In genomic region chr7:141700848-141701371, GRCh38 we compare ENCODE assay signal across 8 cellular contexts. TPM values are rescaled to one million over a fixed set of nuclear protein-coding genes. Genes with fewer than 3 reads are reported as not detected.
A peak's percentile ranks its signal among the peaks of the same experiment; 100 is the strongest.
DNase-seq lines count a peak whose midpoint lies in the region; ATAC-seq and TF ChIP-seq lines count a peak whose summit lies in the region.
"Had no signal": no experiment of that assay in that cellular context is flagged by ENCODE, and none has a peak within 500 bp of the region (broad histone marks: within the 10 kb centered on the region; RNA-seq: fewer than 3 reads in every experiment).

No MANE protein-coding gene starts in this region.

- H3K79me2 ChIP-seq in smooth muscle cell (ENCODE audit: low read depth), result peaks cover 3% of the 10 kb centered on the region

- H3K36me3 ChIP-seq in smooth muscle cell (ENCODE audit: low read depth), result no peaks in the 10 kb centered on the region

- peaks cover 2% of the 10 kb centered on the region for H3K36me3 Mint-ChIP-seq in activated naive CD8-positive, alpha-beta T cell treated with anti-CD3 and anti-CD28 coated beads, Interleukin-2, amount 50 U/mL, for 24 hours (ENCODE audit: low read depth)

- H3K27me3 Mint-ChIP-seq in activated naive CD8-positive, alpha-beta T cell treated with anti-CD3 and anti-CD28 coated beads, Interleukin-2, amount 50 U/mL, for 24 hours, result no peaks in the 10 kb centered on the region

- H3K9me3 Mint-ChIP-seq in activated naive CD8-positive, alpha-beta T cell treated with anti-CD3 and anti-CD28 coated beads, Interleukin-2, amount 50 U/mL, for 24 hours, result no peaks in the 10 kb centered on the region

- no peak for ATAC-seq in activated naive CD8-positive, alpha-beta T cell treated with anti-CD3 and anti-CD28 coated beads, Interleukin-2, amount 50 U/mL, for 24 hours

- H3K4me2 ChIP-seq in smooth muscle cell, result peak overlapping the region; percentile 96

- H3K27ac Mint-ChIP-seq in activated naive CD8-positive, alpha-beta T cell treated with anti-CD3 and anti-CD28 coated beads, Interleukin-2, amount 50 U/mL, for 24 hours, result peak overlapping the region; percentile 77

- 7% methylated on average over 20 of the region's 20 CpGs for WGBS in smooth muscle cell (ENCODE audit: low lambda C conversion rate)

- H3K4me1 Mint-ChIP-seq in activated naive CD8-positive, alpha-beta T cell treated with anti-CD3 and anti-CD28 coated beads, Interleukin-2, amount 50 U/mL, for 24 hours, result peaks cover 51% of the 10 kb centered on the region

- DNase-seq in GM13976 (ENCODE audit: low spot score), result peak; percentile 34
- DNase-seq in Kasumi-1 (lab: John Stamatoyannopoulos, UW), result peak; percentile 15 to 28
- peak; percentile 16 for DNase-seq in activated naive CD8-positive, alpha-beta T cell treated with anti-CD3 and anti-CD28 coated beads, Interleukin-2, amount 50 U/mL, for 24 hours
- DNase-seq in iPS-NIHi7 (ENCODE audit: extremely low spot score), result peak; percentile 26
- DNase-seq in smooth muscle cell (lab: John Stamatoyannopoulos, UW; ENCODE audit: unreplicated experiment), result no peak
- DNase-seq in OCI-M2 (lab: John Stamatoyannopoulos, UW; ENCODE audit: unreplicated experiment), result no peak
- DNase-seq in NCI-H1092 (lab: John Stamatoyannopoulos, UW), result no peak

- peak overlapping the region; percentile 81 for H3K4me3 Mint-ChIP-seq in activated naive CD8-positive, alpha-beta T cell treated with anti-CD3 and anti-CD28 coated beads, Interleukin-2, amount 50 U/mL, for 24 hours

- H3K27me3 ChIP-seq in smooth muscle cell (ENCODE audit: low read depth), result no peaks in the 10 kb centered on the region

- H3K9ac ChIP-seq in smooth muscle cell (ENCODE audit: low read depth), result peak overlapping the region; percentile 66

- H3F3A ChIP-seq in smooth muscle cell (ENCODE audit: low read depth), result peaks cover 5% of the 10 kb centered on the region

- peaks cover 34% of the 10 kb centered on the region for H4K20me1 ChIP-seq in smooth muscle cell (ENCODE audit: low read depth)

- no peaks in the 10 kb centered on the region for H3K9me3 ChIP-seq in smooth muscle cell (replicated peaks; ENCODE audit: low read depth)

- peaks cover 20% of the 10 kb centered on the region for H3K4me1 ChIP-seq in smooth muscle cell (ENCODE audit: low read depth)

- H2AFZ ChIP-seq in smooth muscle cell (ENCODE audit: low read depth), result no peak overlapping the region

- no peak overlapping the region for H3K27ac ChIP-seq in smooth muscle cell (ENCODE audit: low read depth)

- in situ Hi-C loops in GM13976 (cut with MboI; ENCODE audit: low sequenced_read_pairs, unreplicated experiment), result no loop called here

- peak overlapping the region; percentile 86 for H3K4me3 ChIP-seq in smooth muscle cell

- TF ChIP-seq CTCF in GM13976 (IDR thresholded peaks at IDR 0.05; ENCODE audit: borderline replicate concordance, control extremely low read depth, extremely low read depth, insufficient read depth, missing control alignments), result no peak
- TF ChIP-seq CTCF in smooth muscle cell (IDR thresholded peaks at IDR 0.05; ENCODE audit: borderline replicate concordance, insufficient read depth, poor library complexity, severe bottlenecking), result no peak

RNA-seq across cellular contexts. Expression of gene DENND11, which starts 1.1 kb away (rescaled TPM):
- total RNA-seq in smooth muscle cell, result 9.3 and 10.3 TPM in 2 replicates
- polyA plus RNA-seq in smooth muscle cell, result 3.2 and 3.7 TPM in 2 replicates

RNA-seq across cellular contexts. Expression of gene WEE2, which starts 7.2 kb away (rescaled TPM):
- total RNA-seq in smooth muscle cell, result not detected in 2 replicates
- polyA plus RNA-seq in smooth muscle cell, result not detected in 2 replicates
- total RNA-seq: activated CD8-positive, alpha-beta memory T cell treated with anti-CD3 and anti-CD28 coated beads for 36 hours had no signal

RNA-seq across cellular contexts. Expression of gene SSBP1, which starts 37.2 kb away (rescaled TPM):
- total RNA-seq in smooth muscle cell, result 178 and 255 TPM in 2 replicates
- polyA plus RNA-seq in smooth muscle cell, result 202 and 225 TPM in 2 replicates

Comparison
In these comparisons a context has a peak if more than half of its experiments do, and no peak if none do; other contexts are left out.
1. DNase-seq: peak in GM13976 (single experiment), Kasumi-1 (2 of 2), activated naive CD8-positive, alpha-beta T cell treated with anti-CD3 and anti-CD28 coated beads, Interleukin-2, amount 50 U/mL, for 24 hours (single experiment) and iPS-NIHi7 (single experiment); none in smooth muscle cell (single experiment), OCI-M2 (single experiment) and NCI-H1092 (single experiment).